In genomic region chr10:103691267-103691666, GRCh38 we compare ENCODE assay signal across 14 cellular contexts.
A peak's percentile ranks its signal among the peaks of the same experiment; 100 is the strongest.
DNase-seq lines count a peak whose midpoint lies in the region; ATAC-seq and TF ChIP-seq lines count a peak whose summit lies in the region.
"Had no signal": no experiment of that assay in that cellular context is flagged by ENCODE, and none has a peak within 500 bp of the region (broad histone marks: within the 10 kb centered on the region; RNA-seq: fewer than 3 reads in every experiment).

No MANE protein-coding gene starts in this region.

- peak overlapping the region; percentile 56 for H3K27ac Mint-ChIP-seq in activated T-helper 1 cell treated with anti-CD3 and anti-CD28 coated beads, Interleukin-12 subunit alpha, Interleukin-12 subunit beta, Interleukin-2, Interleukin-4 antibody, amounts not matched to agents 30 ng/mL and 10 ng/mL and 1 ng/mL, durations not matched to agents 14 hours and 24 hours and 36 hours
- H3K27ac Mint-ChIP-seq in natural killer cell: peak overlapping the region in 1 of 2 donors; percentile 21

- H3K36me3 ChIP-seq in BLaER1 treated with 17β-estradiol and CSF1 and Interleukin-3, amounts not matched to agents 10 nM and 100 nM: peaks cover 0 to 14% (median 3%) of the 10 kb centered on the region in 11 experiments; a peak in 4 of 22 replicates
- H3K36me3 ChIP-seq in gastroesophageal sphincter: no peaks in the 10 kb centered on the region
- H3K36me3 ChIP-seq: suprapubic skin had no signal

- H3K4me3 Mint-ChIP-seq in activated T-helper 1 cell treated with anti-CD3 and anti-CD28 coated beads, Interleukin-12 subunit alpha, Interleukin-12 subunit beta, Interleukin-2, Interleukin-4 antibody, amounts not matched to agents 30 ng/mL and 10 ng/mL and 1 ng/mL, durations not matched to agents 14 hours and 24 hours and 36 hours: peak overlapping the region; percentile 53
- peak overlapping the region; percentile 1 for H3K4me3 Mint-ChIP-seq in natural killer cell

- no peaks in the 10 kb centered on the region for H3K9me3 ChIP-seq in BLaER1 treated with 17β-estradiol and CSF1 and Interleukin-3, amounts not matched to agents 10 nM and 100 nM (replicated peaks in 1 of 11)
- no peaks in the 10 kb centered on the region for H3K9me3 ChIP-seq in gastroesophageal sphincter
- H3K9me3 ChIP-seq: body of pancreas, suprapubic skin had no signal

- H3K4me3 ChIP-seq in BLaER1 treated with 17β-estradiol and CSF1 and Interleukin-3, amounts not matched to agents 10 nM and 100 nM: no peak overlapping the region
- peak overlapping the region; percentile 46; the same call in 1 of the 2 replicates for H3K4me3 ChIP-seq in GM08714 (ENCODE audit: low read length)
- H3K4me3 ChIP-seq in gastroesophageal sphincter: no peak overlapping the region
- H3K4me3 ChIP-seq: body of pancreas, skin epidermis, suprapubic skin had no signal

- H3K9me3 Mint-ChIP-seq in activated T-helper 1 cell treated with anti-CD3 and anti-CD28 coated beads, Interleukin-12 subunit alpha, Interleukin-12 subunit beta, Interleukin-2, Interleukin-4 antibody, amounts not matched to agents 30 ng/mL and 10 ng/mL and 1 ng/mL, durations not matched to agents 14 hours and 24 hours and 36 hours: no peaks in the 10 kb centered on the region
- no peaks in the 10 kb centered on the region for H3K9me3 Mint-ChIP-seq in natural killer cell

- no peaks in the 10 kb centered on the region for H3K36me3 Mint-ChIP-seq in activated T-helper 1 cell treated with anti-CD3 and anti-CD28 coated beads, Interleukin-12 subunit alpha, Interleukin-12 subunit beta, Interleukin-2, Interleukin-4 antibody, amounts not matched to agents 30 ng/mL and 10 ng/mL and 1 ng/mL, durations not matched to agents 14 hours and 24 hours and 36 hours (ENCODE audit: low read depth)
- no peaks in the 10 kb centered on the region for H3K36me3 Mint-ChIP-seq in natural killer cell

- peaks cover 3% of the 10 kb centered on the region for H3K27me3 Mint-ChIP-seq in activated T-helper 1 cell treated with anti-CD3 and anti-CD28 coated beads, Interleukin-12 subunit alpha, Interleukin-12 subunit beta, Interleukin-2, Interleukin-4 antibody, amounts not matched to agents 30 ng/mL and 10 ng/mL and 1 ng/mL, durations not matched to agents 14 hours and 24 hours and 36 hours (ENCODE audit: insufficient read depth)
- H3K27me3 Mint-ChIP-seq in natural killer cell (ENCODE audit: low read depth in 2 of 2): peaks cover 0 to 15% of the 10 kb centered on the region in 2 donors

- no peak for TF ChIP-seq POLR2A in gastroesophageal sphincter (IDR thresholded peaks at IDR 0.05)

- H4K20me1 ChIP-seq in BLaER1 treated with 17β-estradiol and CSF1 and Interleukin-3, amounts not matched to agents 10 nM and 100 nM: peaks cover 35 to 95% (median 77%) of the 10 kb centered on the region in 11 experiments; a peak in 19 of 22 replicates

- peaks cover 0 to 18% (median 14%) of the 10 kb centered on the region in 11 experiments; a peak in 13 of 22 replicates for H3K27me3 ChIP-seq in BLaER1 treated with 17β-estradiol and CSF1 and Interleukin-3, amounts not matched to agents 10 nM and 100 nM
- peaks cover 21% of the 10 kb centered on the region for H3K27me3 ChIP-seq in gastroesophageal sphincter
- H3K27me3 ChIP-seq: body of pancreas, suprapubic skin had no signal

- ATAC-seq in natural killer cell: no peak
- no peak for ATAC-seq in gastroesophageal sphincter
- no peak for ATAC-seq in HG02852 (IDR thresholded peaks at IDR 0.05; ENCODE audit: unreplicated experiment)
- ATAC-seq: body of pancreas had no signal

- peaks cover 33% of the 10 kb centered on the region for H3K4me1 Mint-ChIP-seq in activated T-helper 1 cell treated with anti-CD3 and anti-CD28 coated beads, Interleukin-12 subunit alpha, Interleukin-12 subunit beta, Interleukin-2, Interleukin-4 antibody, amounts not matched to agents 30 ng/mL and 10 ng/mL and 1 ng/mL, durations not matched to agents 14 hours and 24 hours and 36 hours (ENCODE audit: low read depth)
- H3K4me1 Mint-ChIP-seq in natural killer cell: peaks cover 7 to 20% of the 10 kb centered on the region in 2 donors

- intact Hi-C loops in activated T-helper 1 cell treated with anti-CD3 and anti-CD28 coated beads, Interleukin-12 subunit alpha, Interleukin-12 subunit beta, Interleukin-2, Interleukin-4 antibody, amounts not matched to agents 30 ng/mL and 10 ng/mL and 1 ng/mL, durations not matched to agents 14 hours and 24 hours and 36 hours (cut with micrococcal nuclease): loop anchor here (5.0 to 10.0 kb wide), 2 partner anchors 189 to 496 kb away; partner anchors contain the start of gene NT5C2
- intact Hi-C loops in natural killer cell (cut with micrococcal nuclease): no loop called here

- TF ChIP-seq EP300 in gastroesophageal sphincter (IDR thresholded peaks at IDR 0.05): no peak

- no peak overlapping the region for H3K9ac ChIP-seq in BLaER1 treated with 17β-estradiol and CSF1 and Interleukin-3, amounts not matched to agents 10 nM and 100 nM

- H3K4me1 ChIP-seq in BLaER1 treated with 17β-estradiol and CSF1 and Interleukin-3, amounts not matched to agents 10 nM and 100 nM: peaks cover 50 to 69% (median 62%) of the 10 kb centered on the region in 10 experiments
- H3K4me1 ChIP-seq in gastroesophageal sphincter: peaks cover 0 to 62% (median 19%) of the 10 kb centered on the region in 3 donors

- peak overlapping the region; percentile 22 to 97 (median 55); a peak in 15 of 22 replicates for H3K4me2 ChIP-seq in BLaER1 treated with 17β-estradiol and CSF1 and Interleukin-3, amounts not matched to agents 10 nM and 100 nM

- WGBS in gastroesophageal sphincter (ENCODE audit: low coverage in 1 of 2), 2 donors: 17 to 77% methylated on average over 1 to 2 of the region's 4 CpGs

- TF ChIP-seq CTCF in natural killer cell (IDR thresholded peaks at IDR 0.05) (no peak), gastroesophageal sphincter (IDR thresholded peaks at IDR 0.05) (no peak)

- no peak for DNase-seq in activated T-helper 1 cell treated with anti-CD3 and anti-CD28 coated beads, Interleukin-12 subunit alpha, Interleukin-12 subunit beta, Interleukin-2, Interleukin-4 antibody, amounts not matched to agents 30 ng/mL and 10 ng/mL and 1 ng/mL, durations not matched to agents 14 hours and 24 hours and 36 hours (ENCODE audit: low spot score)
- DNase-seq in natural killer cell: no peak
- no peak for DNase-seq in CD1c-positive myeloid dendritic cell (ENCODE audit: extremely low spot score)
- DNase-seq in activated naive CD4-positive, alpha-beta T cell (lab: John Stamatoyannopoulos, UW): no peak
- DNase-seq: activated effector memory CD4-positive, alpha-beta T cell treated with Interleukin-2 at 50 U/mL for 16 hours; body of pancreas; MV-4-11; NCI-H2081 had no signal

- no peak overlapping the region for H3K27ac ChIP-seq in BLaER1 treated with 17β-estradiol and CSF1 and Interleukin-3, amounts not matched to agents 10 nM and 100 nM
- peak overlapping the region in 1 of 4 donors; percentile 3 for H3K27ac ChIP-seq in gastroesophageal sphincter
- H3K27ac ChIP-seq: body of pancreas, skin epidermis, suprapubic skin had no signal
